In the genomic region with DNA sequence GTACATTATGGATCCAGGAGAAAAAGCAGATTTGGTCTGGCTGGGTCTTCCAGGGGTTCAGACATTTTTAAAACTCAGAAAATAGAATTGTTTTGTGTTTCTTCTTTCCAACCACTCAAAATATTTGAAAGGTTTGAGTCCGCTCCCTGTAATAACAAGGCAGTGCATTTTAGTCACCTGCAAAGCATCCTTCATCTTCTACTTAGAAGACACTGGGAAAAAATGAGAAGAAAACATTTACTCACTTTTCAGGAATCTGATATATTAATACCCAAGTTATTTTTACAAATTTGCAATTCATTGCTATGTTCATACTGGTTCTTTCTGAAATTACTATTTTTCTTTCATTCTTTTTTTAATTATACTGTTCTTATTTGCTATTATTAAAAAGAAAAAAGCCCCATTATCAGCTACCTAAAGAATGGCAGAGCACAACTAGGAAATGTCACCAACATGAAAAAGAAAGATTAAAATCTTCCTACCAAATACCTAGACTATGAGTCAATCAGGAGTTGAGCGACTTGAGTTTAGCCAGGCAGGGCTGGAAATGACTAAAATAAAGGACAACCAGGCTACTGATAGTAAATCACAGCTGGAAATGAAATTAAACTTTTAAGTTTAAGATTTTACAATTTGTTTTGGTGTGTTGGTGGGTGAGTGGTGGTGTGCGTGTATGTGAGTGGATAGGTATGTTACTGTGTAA, we compare ENCODE assay signal across 13 cellular contexts.
A peak's percentile ranks its signal among the peaks of the same experiment; 100 is the strongest.
DNase-seq lines count a peak whose midpoint lies in the region; TF ChIP-seq lines count a peak whose summit lies in the region.
"Had no signal": no experiment of that assay in that cellular context is flagged by ENCODE, and none has a peak within 500 bp of the region (broad histone marks: within the 10 kb centered on the region; RNA-seq: fewer than 3 reads in every experiment).

No MANE protein-coding gene starts in this region.

- no peak overlapping the region for H3K4me3 ChIP-seq in PC-9

- H3K27me3 Mint-ChIP-seq in Calu3 (ENCODE audit: unreplicated experiment): no peaks in the 10 kb centered on the region

- H3K36me3 Mint-ChIP-seq in Calu3 (ENCODE audit: insufficient read depth, unreplicated experiment): no peaks in the 10 kb centered on the region

- BruUV-seq in Calu3 (replicated peaks; lab: Mats Ljungman, UMichigan) (no TSS peak), PC-9 (replicated peaks; lab: Mats Ljungman, UMichigan) (no TSS peak)

- no peaks in the 10 kb centered on the region for H3K9me3 ChIP-seq in PC-9 (ENCODE audit: insufficient read depth, low read depth)

- H3K4me3 Mint-ChIP-seq in Calu3 (ENCODE audit: low read depth, unreplicated experiment): no peak overlapping the region
- H3K4me3 Mint-ChIP-seq: activated naive CD8-positive, alpha-beta T cell treated with anti-CD3 and anti-CD28 coated beads, Interleukin-2, amount 50 U/mL, for 24 hours; T-helper 2 cell treated with Interferon-gamma antibody and Interleukin-4, amounts not matched to agents 5 μg/mL and 100 μg/mL, for 36 hours had no signal

- peak overlapping the region; percentile 26 for H3K4me2 ChIP-seq in PC-9

- peak; percentile 2 for DNase-seq in Calu3
- DNase-seq in PC-9: peak; percentile 31 to 70
- DNase-seq in dermis blood vessel endothelial cell: peak; percentile 79
- DNase-seq in myocyte (ENCODE audit: low read depth): peak; percentile 47
- no peak for DNase-seq in NCI-H2107 treated with DMSO at 0.1 percent for 48 hours (lab: John Stamatoyannopoulos, UW; ENCODE audit: unreplicated experiment)
- no peak for DNase-seq in SHP77 (lab: John Stamatoyannopoulos, UW)
- no peak for DNase-seq in HuH-7.5 (ENCODE audit: low spot score)
- no peak for DNase-seq in activated naive CD4-positive, alpha-beta T cell treated with anti-CD3 and anti-CD28 coated beads, Interleukin-2, amount 50 U/mL, for 16 hours
- DNase-seq: activated naive CD8-positive, alpha-beta T cell treated with anti-CD3 and anti-CD28 coated beads, Interleukin-2, amount 50 U/mL, for 24 hours; C1 segment of cervical spinal cord; NCI-H2029 treated with DMSO at 0.1 percent for 48 hours; small intestine had no signal

- H3K27ac Mint-ChIP-seq in Calu3 (ENCODE audit: unreplicated experiment): peak overlapping the region; percentile 30
- H3K27ac Mint-ChIP-seq: activated naive CD8-positive, alpha-beta T cell treated with anti-CD3 and anti-CD28 coated beads, Interleukin-2, amount 50 U/mL, for 24 hours; T-helper 2 cell treated with Interferon-gamma antibody and Interleukin-4, amounts not matched to agents 5 μg/mL and 100 μg/mL, for 36 hours had no signal

- peaks cover 3% of the 10 kb centered on the region for H3K9me3 Mint-ChIP-seq in Calu3 (ENCODE audit: low read depth, unreplicated experiment)
- H3K9me3 Mint-ChIP-seq: activated naive CD8-positive, alpha-beta T cell treated with anti-CD3 and anti-CD28 coated beads, Interleukin-2, amount 50 U/mL, for 24 hours; T-helper 2 cell treated with Interferon-gamma antibody and Interleukin-4, amounts not matched to agents 5 μg/mL and 100 μg/mL, for 36 hours had no signal

- no peak overlapping the region for H2AFZ ChIP-seq in PC-9

- CTCF ChIA-PET in Calu3 (lab: Charles Lee) (no interaction called here), PC-9 (lab: Charles Lee) (no interaction called here)

- H3K4me1 Mint-ChIP-seq in Calu3 (ENCODE audit: low read depth, unreplicated experiment): peaks cover 17% of the 10 kb centered on the region
- H3K4me1 Mint-ChIP-seq: activated naive CD8-positive, alpha-beta T cell treated with anti-CD3 and anti-CD28 coated beads, Interleukin-2, amount 50 U/mL, for 24 hours had no signal

- POLR2A ChIA-PET in PC-9 (lab: Charles Lee; ENCODE audit: unreplicated experiment): no interaction called here

- H3F3A ChIP-seq in PC-9 (ENCODE audit: insufficient read depth, low read depth): peaks cover 14% of the 10 kb centered on the region

- no peaks in the 10 kb centered on the region for H3K36me3 ChIP-seq in PC-9 (ENCODE audit: low read depth)

- no peaks in the 10 kb centered on the region for H3K27me3 ChIP-seq in PC-9 (ENCODE audit: insufficient read depth, low read depth)

- peaks cover 20% of the 10 kb centered on the region for H3K4me1 ChIP-seq in PC-9 (replicated peaks; ENCODE audit: insufficient read depth)

- peak overlapping the region; percentile 42 for H3K27ac ChIP-seq in PC-9

- intact Hi-C loops in Calu3 (cut with micrococcal nuclease; ENCODE audit: unreplicated experiment) (no loop called here), PC-9 (cut with micrococcal nuclease; ENCODE audit: unreplicated experiment) (loop anchor here (1.0 to 10.0 kb wide), 4 partner anchors 66 to 279 kb away; no protein-coding TSS in a partner anchor)

- no peaks in the 10 kb centered on the region for H4K20me1 ChIP-seq in PC-9 (ENCODE audit: insufficient read depth)

- H3K9me2 ChIP-seq in PC-9 (ENCODE audit: insufficient read depth): no peaks in the 10 kb centered on the region

- TF ChIP-seq CTCF in Calu3 (IDR thresholded peaks at IDR 0.05; ENCODE audit: unreplicated experiment): no peak
- TF ChIP-seq CTCF in PC-9 (conservative IDR thresholded peaks at IDR 0.05): no peak

- H3K79me2 ChIP-seq in PC-9 (ENCODE audit: low read depth): no peaks in the 10 kb centered on the region

Comparison
In these comparisons a context has a peak if more than half of its experiments do, and no peak if none do; other contexts are left out.
1. DNase-seq: peak in Calu3 (single experiment), PC-9 (2 of 2), dermis blood vessel endothelial cell (single experiment) and myocyte (single experiment); none in NCI-H2107 treated with DMSO at 0.1 percent for 48 hours (single experiment), SHP77 (0 of 2), HuH-7.5 (single experiment) and activated naive CD4-positive, alpha-beta T cell treated with anti-CD3 and anti-CD28 coated beads, Interleukin-2, amount 50 U/mL, for 16 hours (single experiment).